ENCODE assay signal across 9 cellular contexts in the genomic region with DNA sequence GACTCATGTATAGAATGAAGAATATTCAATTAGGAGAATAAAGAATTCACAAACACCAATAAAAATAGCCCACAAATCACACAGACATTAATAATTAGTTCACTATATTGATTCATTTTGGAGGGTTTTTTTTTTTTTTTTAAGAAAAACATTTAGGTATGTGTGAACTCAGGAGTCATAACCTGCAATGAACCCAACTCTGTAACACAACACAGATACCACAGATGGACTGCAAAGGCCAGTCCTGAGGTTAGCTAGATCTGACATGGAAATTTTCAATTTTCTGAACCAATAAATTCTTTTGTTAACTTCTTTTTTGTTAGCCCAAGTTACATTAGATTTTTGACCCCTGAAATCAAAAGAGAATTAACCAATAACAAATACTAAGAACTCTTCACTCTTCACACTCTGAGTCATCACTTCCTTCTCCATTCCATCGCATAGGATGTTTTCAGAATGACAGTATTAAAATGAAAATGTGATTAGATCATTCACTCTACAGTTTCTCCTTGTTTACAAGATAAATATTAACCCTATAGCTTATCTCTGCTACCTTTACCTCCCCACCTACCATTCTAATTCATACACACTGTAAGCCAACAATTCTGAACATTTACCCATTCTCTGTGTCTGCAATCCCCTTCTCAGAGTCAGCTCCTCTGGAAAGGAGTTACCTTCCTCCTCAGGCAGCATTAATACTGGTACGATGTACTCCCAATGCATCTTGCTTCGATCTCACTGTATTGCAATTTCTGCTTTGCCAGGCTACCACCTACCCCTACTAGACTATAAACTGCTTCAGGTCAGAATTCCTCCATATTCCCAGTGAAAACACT.
DNase-seq lines count a peak whose midpoint lies in the region; ATAC-seq lines count a peak whose summit lies in the region.
"Had no signal": no experiment of that assay in that cellular context is flagged by ENCODE, and none has a peak within 500 bp of the region (broad histone marks: within the 10 kb centered on the region; RNA-seq: fewer than 3 reads in every experiment).

No MANE protein-coding gene starts in this region.

- no peak overlapping the region for H3K4me3 ChIP-seq in CD4-positive, CD25-positive, alpha-beta regulatory T cell (ENCODE audit: low read depth, low read length)

- H3K9me3 Mint-ChIP-seq in CD4-positive, CD25-positive, alpha-beta regulatory T cell, result peaks cover 0 to 4% (median 0%) of the 10 kb centered on the region in 7 donors

- DNase-seq in CD4-positive, CD25-positive, alpha-beta regulatory T cell, result peak in 1 of 3 donors; percentile 32
- DNase-seq in HPDE6-E6E7 (ENCODE audit: extremely low spot score), result peak; percentile 13
- DNase-seq in dermis blood vessel endothelial cell, result peak; percentile 65
- DNase-seq in NK-92 treated with Interleukin-12 subunit alpha and Interleukin-12 subunit beta, amount 100 ng/mL, for 24 hours (lab: John Stamatoyannopoulos, UW), result no peak
- DNase-seq in activated effector memory CD4-positive, alpha-beta T cell treated with Interleukin-2 at 50 U/mL for 16 hours, result no peak
- no peak for DNase-seq in iPS-NIHi11 (ENCODE audit: low spot score)
- DNase-seq in OCI-M2 (lab: John Stamatoyannopoulos, UW; ENCODE audit: unreplicated experiment), result no peak

- H3K4me1 ChIP-seq in CD4-positive, CD25-positive, alpha-beta regulatory T cell (ENCODE audit: control insufficient read depth, insufficient read depth, low read length, poor library complexity, severe bottlenecking), result no peaks in the 10 kb centered on the region

- H3K27me3 Mint-ChIP-seq in CD4-positive, CD25-positive, alpha-beta regulatory T cell, result no peaks in the 10 kb centered on the region

- H3K27ac Mint-ChIP-seq in CD4-positive, CD25-positive, alpha-beta regulatory T cell, result peak overlapping the region in 2 of 3 donors; percentile 2 to 4
- H3K27ac Mint-ChIP-seq: nephron had no signal

- ATAC-seq in CD4-positive, CD25-positive, alpha-beta regulatory T cell (ENCODE audit: low read depth in 2 of 2), result no peak
- peak; percentile 78 for ATAC-seq in GM21526 (IDR thresholded peaks at IDR 0.05; ENCODE audit: low FRiP score, unreplicated experiment)

- peaks cover 5 to 12% (median 7%) of the 10 kb centered on the region in 4 donors for H3K4me1 Mint-ChIP-seq in CD4-positive, CD25-positive, alpha-beta regulatory T cell
- H3K4me1 Mint-ChIP-seq: nephron had no signal

- peaks cover 15% of the 10 kb centered on the region for H3K36me3 Mint-ChIP-seq in CD4-positive, CD25-positive, alpha-beta regulatory T cell

- H3K9me3 ChIP-seq in CD4-positive, CD25-positive, alpha-beta regulatory T cell (ENCODE audit: control insufficient read depth in 2 of 2, low read length in 2 of 2), result no peaks in the 10 kb centered on the region

- no peaks in the 10 kb centered on the region for H3K27me3 ChIP-seq in CD4-positive, CD25-positive, alpha-beta regulatory T cell (ENCODE audit: control insufficient read depth, insufficient read depth, low read length)

- no peak overlapping the region for H3K4me3 Mint-ChIP-seq in CD4-positive, CD25-positive, alpha-beta regulatory T cell
- H3K4me3 Mint-ChIP-seq: nephron had no signal

- no peaks in the 10 kb centered on the region for H3K36me3 ChIP-seq in CD4-positive, CD25-positive, alpha-beta regulatory T cell (ENCODE audit: control insufficient read depth, insufficient read depth, low read length)

- H3K27ac ChIP-seq in CD4-positive, CD25-positive, alpha-beta regulatory T cell (ENCODE audit: insufficient read depth, low read length, poor library complexity, severe bottlenecking), result no peak overlapping the region

Comparison
In these comparisons a context has a peak if more than half of its experiments do, and no peak if none do; other contexts are left out.
1. DNase-seq: peak in HPDE6-E6E7 (single experiment) and dermis blood vessel endothelial cell (single experiment); none in NK-92 treated with Interleukin-12 subunit alpha and Interleukin-12 subunit beta, amount 100 ng/mL, for 24 hours (single experiment), activated effector memory CD4-positive, alpha-beta T cell treated with Interleukin-2 at 50 U/mL for 16 hours (single experiment), iPS-NIHi11 (single experiment) and OCI-M2 (single experiment).